ENCODE assay signal across 1 cellular context in genomic region chr1:32623775-32624174, GRCh38.
TF ChIP-seq lines count a peak whose summit lies in the region.

No MANE protein-coding gene starts in this region.

TF ChIP-seq in SK-N-SH, 30 proteins besides CTCF, POLR2A, EP300 and RAD21:
- no peak for TF ChIP-seq JUND (IDR thresholded peaks at IDR 0.05)
- TF ChIP-seq GATA2 (CRISPR knock-in tag; IDR thresholded peaks at IDR 0.05), result no peak
- TF ChIP-seq NFIC (IDR thresholded peaks at IDR 0.05; ENCODE audit: borderline replicate concordance), result no peak
- no peak for TF ChIP-seq USF2 (IDR thresholded peaks at IDR 0.05; ENCODE audit: borderline replicate concordance, low read depth, low read length)
- no peak for TF ChIP-seq TEAD4 (IDR thresholded peaks at IDR 0.05; ENCODE audit: borderline replicate concordance, insufficient read depth)
- TF ChIP-seq CHD2 (IDR thresholded peaks at IDR 0.05; ENCODE audit: low read length, partially characterized antibody), result no peak
- no peak for TF ChIP-seq TAF1 (IDR thresholded peaks at IDR 0.05; ENCODE audit: borderline replicate concordance, low read depth, low read length)
- no peak for TF ChIP-seq NRF1 (IDR thresholded peaks at IDR 0.05; ENCODE audit: low read depth, low read length)
